ENCODE assay signal across 1 cellular context in the genomic region with DNA sequence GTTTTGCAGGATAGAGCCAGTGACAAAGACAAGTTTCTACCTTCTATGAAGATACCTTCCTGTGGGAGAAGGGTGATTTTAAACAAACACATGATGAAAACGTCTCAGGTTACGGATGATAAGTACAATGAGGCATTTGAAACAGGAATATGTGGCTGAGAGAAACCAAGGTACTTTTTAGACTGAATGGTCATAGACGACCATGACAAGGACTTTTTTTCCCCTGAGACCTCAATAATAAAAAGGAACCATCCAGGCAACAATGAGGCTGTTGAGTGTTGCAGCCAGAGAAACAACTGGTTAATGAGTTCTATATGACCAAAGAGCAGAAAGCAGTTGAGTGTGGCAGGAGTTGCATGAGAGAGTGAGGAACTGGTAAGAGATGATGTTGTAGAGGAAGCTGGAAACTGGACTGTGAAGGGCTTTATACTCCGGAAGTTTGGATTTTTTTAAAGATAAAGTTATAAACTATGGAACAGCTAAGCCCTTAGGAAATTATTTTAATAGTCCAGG.
A peak's percentile ranks its signal among the peaks of the same experiment; 100 is the strongest.
TF ChIP-seq lines count a peak whose summit lies in the region.

No MANE protein-coding gene starts in this region.

TF ChIP-seq in GM12878, 131 proteins besides CTCF, POLR2A, EP300 and RAD21 (continued from another document):
- peak; percentile 61 for TF ChIP-seq MTA2 (IDR thresholded peaks at IDR 0.05; ENCODE audit: low read depth)
- peak; percentile 21; the same call in 1 of the 2 replicates for TF ChIP-seq BCL11A (IDR thresholded peaks at IDR 0.05; ENCODE audit: low read depth, low read length)
- no peak for TF ChIP-seq CBFB (IDR thresholded peaks at IDR 0.05; ENCODE audit: low read depth)
- 0 out of 2 replicates have a peak, but pooled peaks have one; percentile 40 for TF ChIP-seq PAX5 (IDR thresholded peaks at IDR 0.05; ENCODE audit: borderline replicate concordance, low read depth, low read length)
